18 cellular contexts compared by ENCODE assay signal in the genomic region with DNA sequence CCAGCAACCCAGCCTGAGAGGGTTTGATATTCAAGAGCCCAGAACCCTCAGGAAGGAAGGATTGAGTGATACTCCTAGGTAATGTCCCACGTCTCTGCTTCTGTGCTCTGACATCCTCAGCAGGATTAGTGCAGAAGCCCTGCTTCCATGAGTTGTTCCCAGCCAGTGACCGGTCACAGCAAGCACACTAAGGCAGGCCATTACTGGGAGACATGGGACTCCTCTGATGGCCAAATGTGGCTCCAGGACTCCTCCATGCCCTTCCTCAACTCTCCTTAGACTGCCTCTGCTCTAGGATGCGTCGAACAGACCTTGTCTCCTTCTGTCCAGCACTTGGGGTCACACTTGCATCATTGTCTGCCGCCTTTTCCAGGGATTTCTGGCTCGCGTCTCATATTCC. TPM values are rescaled to one million over a fixed set of nuclear protein-coding genes. Genes with fewer than 3 reads are reported as not detected.
DNase-seq lines count a peak whose midpoint lies in the region; ATAC-seq and TF ChIP-seq lines count a peak whose summit lies in the region.
"Had no signal": no experiment of that assay in that cellular context is flagged by ENCODE, and none has a peak within 500 bp of the region (broad histone marks: within the 10 kb centered on the region; RNA-seq: fewer than 3 reads in every experiment).

No MANE protein-coding gene starts in this region.

- no peak overlapping the region for H3K4me3 ChIP-seq in CD4-positive, CD25-positive, alpha-beta regulatory T cell (ENCODE audit: low read depth, low read length)
- no peak overlapping the region for H3K4me3 ChIP-seq in ascending aorta
- H3K4me3 ChIP-seq: BLaER1 treated with 17β-estradiol and CSF1 and Interleukin-3, amounts not matched to agents 10 nM and 100 nM; K562 had no signal

- H3K4me3 Mint-ChIP-seq in activated CD8-positive, alpha-beta T cell treated with anti-CD3 and anti-CD28 coated beads for 36 hours: no peak overlapping the region
- no peak overlapping the region for H3K4me3 Mint-ChIP-seq in activated CD8-positive, alpha-beta T cell treated with anti-CD3 and anti-CD28 coated beads, Interleukin-2, amount 10 ng/mL, durations not matched to agents 7 days and 5 days
- H3K4me3 Mint-ChIP-seq in CD4-positive, CD25-positive, alpha-beta regulatory T cell: peak overlapping the region in 2 of 4 donors; percentile 81 to 95
- H3K4me3 Mint-ChIP-seq in T-helper 17 cell: peak overlapping the region; percentile 34
- peak overlapping the region in 4 of 10 donors; percentile 10 to 60 (median 27) for H3K4me3 Mint-ChIP-seq in naive thymus-derived CD8-positive, alpha-beta T cell

- CTCF ChIA-PET in activated CD8-positive, alpha-beta T cell treated with anti-CD3 and anti-CD28 coated beads for 36 hours (lab: Charles Lee): no interaction called here
- CTCF ChIA-PET in activated CD8-positive, alpha-beta T cell treated with anti-CD3 and anti-CD28 coated beads, Interleukin-2, amount 10 ng/mL, durations not matched to agents 7 days and 5 days (lab: Charles Lee): no interaction called here

- no peaks in the 10 kb centered on the region for H3K9me3 Mint-ChIP-seq in activated CD8-positive, alpha-beta T cell treated with anti-CD3 and anti-CD28 coated beads for 36 hours
- H3K9me3 Mint-ChIP-seq in activated CD8-positive, alpha-beta T cell treated with anti-CD3 and anti-CD28 coated beads, Interleukin-2, amount 10 ng/mL, durations not matched to agents 7 days and 5 days (ENCODE audit: insufficient read depth): no peaks in the 10 kb centered on the region
- H3K9me3 Mint-ChIP-seq in CD4-positive, CD25-positive, alpha-beta regulatory T cell: peaks cover 0 to 1% (median 0%) of the 10 kb centered on the region in 7 donors
- no peaks in the 10 kb centered on the region for H3K9me3 Mint-ChIP-seq in naive thymus-derived CD8-positive, alpha-beta T cell

- H3K4me1 Mint-ChIP-seq in activated CD8-positive, alpha-beta T cell treated with anti-CD3 and anti-CD28 coated beads for 36 hours (ENCODE audit: low read depth): peaks cover 37% of the 10 kb centered on the region
- H3K4me1 Mint-ChIP-seq in activated CD8-positive, alpha-beta T cell treated with anti-CD3 and anti-CD28 coated beads, Interleukin-2, amount 10 ng/mL, durations not matched to agents 7 days and 5 days (ENCODE audit: low read depth): peaks cover 30% of the 10 kb centered on the region
- peaks cover 28 to 70% (median 55%) of the 10 kb centered on the region in 4 donors for H3K4me1 Mint-ChIP-seq in CD4-positive, CD25-positive, alpha-beta regulatory T cell
- H3K4me1 Mint-ChIP-seq in T-helper 17 cell: peaks cover 36% of the 10 kb centered on the region
- peaks cover 40 to 63% (median 56%) of the 10 kb centered on the region in 4 donors for H3K4me1 Mint-ChIP-seq in naive thymus-derived CD8-positive, alpha-beta T cell

- H3K36me3 Mint-ChIP-seq in activated CD8-positive, alpha-beta T cell treated with anti-CD3 and anti-CD28 coated beads for 36 hours (ENCODE audit: low read depth): peaks cover 41% of the 10 kb centered on the region
- H3K36me3 Mint-ChIP-seq in activated CD8-positive, alpha-beta T cell treated with anti-CD3 and anti-CD28 coated beads, Interleukin-2, amount 10 ng/mL, durations not matched to agents 7 days and 5 days (ENCODE audit: low read depth): peaks cover 47% of the 10 kb centered on the region
- H3K36me3 Mint-ChIP-seq in CD4-positive, CD25-positive, alpha-beta regulatory T cell: peaks cover 46% of the 10 kb centered on the region
- peaks cover 12% of the 10 kb centered on the region for H3K36me3 Mint-ChIP-seq in T-helper 17 cell (ENCODE audit: low read depth)
- peaks cover 18 to 47% (median 39%) of the 10 kb centered on the region in 3 donors for H3K36me3 Mint-ChIP-seq in naive thymus-derived CD8-positive, alpha-beta T cell

- no peaks in the 10 kb centered on the region for H3K27me3 ChIP-seq in CD4-positive, CD25-positive, alpha-beta regulatory T cell (ENCODE audit: control insufficient read depth, insufficient read depth, low read length)
- no peaks in the 10 kb centered on the region for H3K27me3 ChIP-seq in ascending aorta
- H3K27me3 ChIP-seq: BLaER1 treated with 17β-estradiol and CSF1 and Interleukin-3, amounts not matched to agents 10 nM and 100 nM had no signal

- H3K27ac ChIP-seq in CD4-positive, CD25-positive, alpha-beta regulatory T cell (ENCODE audit: insufficient read depth, low read length, poor library complexity, severe bottlenecking): no peak overlapping the region
- H3K27ac ChIP-seq in ascending aorta: no peak overlapping the region
- H3K27ac ChIP-seq: BLaER1 treated with 17β-estradiol and CSF1 and Interleukin-3, amounts not matched to agents 10 nM and 100 nM; HL-60 had no signal

- DNase-seq in activated CD8-positive, alpha-beta T cell treated with anti-CD3 and anti-CD28 coated beads for 36 hours: no peak
- DNase-seq in activated CD8-positive, alpha-beta T cell treated with anti-CD3 and anti-CD28 coated beads, Interleukin-2, amount 10 ng/mL, durations not matched to agents 7 days and 5 days: no peak
- DNase-seq in CD4-positive, CD25-positive, alpha-beta regulatory T cell: no peak
- DNase-seq in T-helper 17 cell: no peak
- DNase-seq in naive thymus-derived CD8-positive, alpha-beta T cell: no peak
- DNase-seq in left lobe of liver (ENCODE audit: low spot score): no peak
- no peak for DNase-seq in ascending aorta (ENCODE audit: low spot score in 2 of 2)
- DNase-seq: 8988T; AML-193; CD4-positive, alpha-beta memory T cell; COR-L47; DMS153; DMS79 treated with DMSO at 0.1 percent for 48 hours; EL had no signal

- peaks cover 31% of the 10 kb centered on the region for H3K4me1 ChIP-seq in CD4-positive, CD25-positive, alpha-beta regulatory T cell (ENCODE audit: control insufficient read depth, insufficient read depth, low read length, poor library complexity, severe bottlenecking)
- no peaks in the 10 kb centered on the region for H3K4me1 ChIP-seq in ascending aorta

- intact Hi-C loops in activated CD8-positive, alpha-beta T cell treated with anti-CD3 and anti-CD28 coated beads for 36 hours (cut with micrococcal nuclease): no loop called here
- intact Hi-C loops in ascending aorta (cut with DNase I): loop anchor here (10.0 kb wide), 1 partner anchor 265 kb away; a partner anchor contains a TSS

- POLR2A ChIA-PET in activated CD8-positive, alpha-beta T cell treated with anti-CD3 and anti-CD28 coated beads for 36 hours (lab: Charles Lee): no interaction called here
- POLR2A ChIA-PET in activated CD8-positive, alpha-beta T cell treated with anti-CD3 and anti-CD28 coated beads, Interleukin-2, amount 10 ng/mL, durations not matched to agents 7 days and 5 days (lab: Charles Lee): no interaction called here
- POLR2A ChIA-PET in naive thymus-derived CD8-positive, alpha-beta T cell (lab: Charles Lee): no interaction called here

- H3K27me3 Mint-ChIP-seq in activated CD8-positive, alpha-beta T cell treated with anti-CD3 and anti-CD28 coated beads for 36 hours: no peaks in the 10 kb centered on the region
- no peaks in the 10 kb centered on the region for H3K27me3 Mint-ChIP-seq in activated CD8-positive, alpha-beta T cell treated with anti-CD3 and anti-CD28 coated beads, Interleukin-2, amount 10 ng/mL, durations not matched to agents 7 days and 5 days (ENCODE audit: low read depth)
- H3K27me3 Mint-ChIP-seq in CD4-positive, CD25-positive, alpha-beta regulatory T cell: peaks cover 7% of the 10 kb centered on the region
- H3K27me3 Mint-ChIP-seq in T-helper 17 cell: no peaks in the 10 kb centered on the region
- H3K27me3 Mint-ChIP-seq in naive thymus-derived CD8-positive, alpha-beta T cell: no peaks in the 10 kb centered on the region
- H3K27me3 Mint-ChIP-seq: CD4-positive, alpha-beta memory T cell had no signal

- no peaks in the 10 kb centered on the region for H3K9me3 ChIP-seq in CD4-positive, CD25-positive, alpha-beta regulatory T cell (ENCODE audit: control insufficient read depth in 2 of 2, low read length in 2 of 2)
- H3K9me3 ChIP-seq in T-helper 17 cell (ENCODE audit: control insufficient read depth, low read length, poor library complexity, severe bottlenecking) (no peaks in the 10 kb centered on the region), ascending aorta (no peaks in the 10 kb centered on the region)
- H3K9me3 ChIP-seq: BLaER1 treated with 17β-estradiol and CSF1 and Interleukin-3, amounts not matched to agents 10 nM and 100 nM had no signal

- ATAC-seq in activated CD8-positive, alpha-beta T cell treated with anti-CD3 and anti-CD28 coated beads for 36 hours: no peak
- no peak for ATAC-seq in activated CD8-positive, alpha-beta T cell treated with anti-CD3 and anti-CD28 coated beads, Interleukin-2, amount 10 ng/mL, durations not matched to agents 7 days and 5 days
- no peak for ATAC-seq in CD4-positive, CD25-positive, alpha-beta regulatory T cell (ENCODE audit: low read depth in 2 of 2)
- ATAC-seq in T-helper 17 cell: no peak
- ATAC-seq in naive thymus-derived CD8-positive, alpha-beta T cell: no peak
- ATAC-seq in left lobe of liver: no peak
- ATAC-seq: HCT116, K562 had no signal

- peak overlapping the region; percentile 2 for H3K27ac Mint-ChIP-seq in activated CD8-positive, alpha-beta T cell treated with anti-CD3 and anti-CD28 coated beads for 36 hours
- no peak overlapping the region for H3K27ac Mint-ChIP-seq in activated CD8-positive, alpha-beta T cell treated with anti-CD3 and anti-CD28 coated beads, Interleukin-2, amount 10 ng/mL, durations not matched to agents 7 days and 5 days
- peak overlapping the region in 2 of 3 donors; percentile 39 to 83 for H3K27ac Mint-ChIP-seq in CD4-positive, CD25-positive, alpha-beta regulatory T cell
- H3K27ac Mint-ChIP-seq in T-helper 17 cell: no peak overlapping the region
- H3K27ac Mint-ChIP-seq in naive thymus-derived CD8-positive, alpha-beta T cell: peak overlapping the region in 8 of 10 donors; percentile 19 to 86 (median 58)

- TF ChIP-seq CTCF in activated CD8-positive, alpha-beta T cell treated with anti-CD3 and anti-CD28 coated beads for 36 hours (IDR thresholded peaks at IDR 0.05): no peak
- TF ChIP-seq CTCF in ascending aorta (IDR thresholded peaks at IDR 0.05): no peak

- H3K36me3 ChIP-seq in CD4-positive, CD25-positive, alpha-beta regulatory T cell (ENCODE audit: control insufficient read depth, insufficient read depth, low read length): peaks cover 43% of the 10 kb centered on the region
- H3K36me3 ChIP-seq in ascending aorta: peaks cover 0 to 6% of the 10 kb centered on the region in 2 donors

RNA-seq across cellular contexts. Expression of a gene that starts 7.6 kb away (rescaled TPM):
- 1,000 to 10,000 TPM; 1,275 to 1,335 TPM for total RNA-seq in activated CD8-positive, alpha-beta T cell treated with anti-CD3 and anti-CD28 coated beads for 36 hours
- total RNA-seq in activated CD8-positive, alpha-beta T cell treated with anti-CD3 and anti-CD28 coated beads, Interleukin-2, amount 10 ng/mL, durations not matched to agents 7 days and 5 days: 1,000 to 10,000 TPM; 1,178 to 1,183 TPM
- 2,388 TPM for total RNA-seq in CD4-positive, CD25-positive, alpha-beta regulatory T cell
- 1,000 to 10,000 TPM; 3,137 to 5,572 (median 4,009) TPM for polyA plus RNA-seq in CD4-positive, CD25-positive, alpha-beta regulatory T cell
- 1,000 to 10,000 TPM; 1,960 to 2,242 TPM for total RNA-seq in T-helper 17 cell
- 1,000 to 10,000 TPM; 2,087 to 2,115 TPM for total RNA-seq in naive thymus-derived CD8-positive, alpha-beta T cell
- 1,000 to 10,000 TPM; 2,084 to 4,021 (median 2,635) TPM for polyA plus RNA-seq in naive thymus-derived CD8-positive, alpha-beta T cell
- 125 TPM for total RNA-seq in left lobe of liver
- total RNA-seq in ascending aorta: 1,099 TPM

Comparison
In these comparisons a context has a peak if more than half of its experiments do, and no peak if none do; other contexts are left out.
1. H3K27ac Mint-ChIP-seq: peak in activated CD8-positive, alpha-beta T cell treated with anti-CD3 and anti-CD28 coated beads for 36 hours (single experiment), CD4-positive, CD25-positive, alpha-beta regulatory T cell (2 of 3) and naive thymus-derived CD8-positive, alpha-beta T cell (8 of 10); none in activated CD8-positive, alpha-beta T cell treated with anti-CD3 and anti-CD28 coated beads, Interleukin-2, amount 10 ng/mL, durations not matched to agents 7 days and 5 days (single experiment) and T-helper 17 cell (single experiment).